ENCODE assay signal across 1 cellular context in genomic region chr9:36987891-36988290, GRCh38.
TF ChIP-seq lines count a peak whose summit lies in the region.

No MANE protein-coding gene starts in this region.

TF ChIP-seq in H1, 55 proteins besides CTCF, POLR2A, EP300 and RAD21:
- TF ChIP-seq BRCA1 (IDR thresholded peaks at IDR 0.05; ENCODE audit: low read depth, low read length): no peak
- TF ChIP-seq NANOG (IDR thresholded peaks at IDR 0.05; ENCODE audit: insufficient read depth, low read depth, low read length, poor library complexity, severe bottlenecking): no peak
- no peak for TF ChIP-seq BACH1 (IDR thresholded peaks at IDR 0.05; ENCODE audit: low read length)
- no peak for TF ChIP-seq RNF2 (IDR thresholded peaks at IDR 0.05; ENCODE audit: borderline replicate concordance, low read depth, low read length, missing control alignments, poor library complexity, severe bottlenecking)
- TF ChIP-seq NRF1 (IDR thresholded peaks at IDR 0.05; ENCODE audit: low read depth, low read length): no peak
- TF ChIP-seq JUND (IDR thresholded peaks at IDR 0.05; ENCODE audit: low read length): no peak
- TF ChIP-seq SIRT6 (IDR thresholded peaks at IDR 0.05; ENCODE audit: low read length): no peak
- no peak for TF ChIP-seq MAFK (IDR thresholded peaks at IDR 0.05; ENCODE audit: low read depth, low read length)
- no peak for TF ChIP-seq TCF12 (IDR thresholded peaks at IDR 0.05; ENCODE audit: low read depth, low read length)
- no peak for TF ChIP-seq JUN (IDR thresholded peaks at IDR 0.05; ENCODE audit: low read depth, low read length)
- no peak for TF ChIP-seq POU5F1 (IDR thresholded peaks at IDR 0.05; ENCODE audit: low read depth, low read length)
